ENCODE assay signal across 34 cellular contexts in genomic region chr13:71244181-71244580, GRCh38.
A peak's percentile ranks its signal among the peaks of the same experiment; 100 is the strongest.
DNase-seq lines count a peak whose midpoint lies in the region; ATAC-seq, FAIRE-seq and TF ChIP-seq lines count a peak whose summit lies in the region.
"Had no signal": no experiment of that assay in that cellular context is flagged by ENCODE, and none has a peak within 500 bp of the region (broad histone marks: within the 10 kb centered on the region; RNA-seq: fewer than 3 reads in every experiment).

No MANE protein-coding gene starts in this region.

- H3K9me3 ChIP-seq in left ventricle myocardium inferior (replicated peaks): no peaks in the 10 kb centered on the region
- H3K9me3 ChIP-seq in endothelial cell of umbilical vein (replicated peaks; ENCODE audit: control insufficient read depth, insufficient read depth, low read length): no peaks in the 10 kb centered on the region
- H3K9me3 ChIP-seq: A549, BE2C, BLaER1, Caco-2 had no signal

- peak overlapping the region; percentile 26 for H2AFZ ChIP-seq in endothelial cell of umbilical vein (ENCODE audit: low read depth, low read length)

- no peaks in the 10 kb centered on the region for H3K27me3 Mint-ChIP-seq in activated naive CD4-positive, alpha-beta T cell treated with anti-CD3 and anti-CD28 coated beads, Interleukin-2, amount 10 ng/mL, durations not matched to agents 7 days and 5 days
- H3K27me3 Mint-ChIP-seq: B cell; CD4-positive, alpha-beta memory T cell; CD4-positive, alpha-beta T cell; CD4-positive, CD25-positive, alpha-beta regulatory T cell; CD8-positive, alpha-beta memory T cell had no signal

- POLR2A ChIA-PET in endothelial cell of umbilical vein (lab: Charles Lee): no interaction called here

- peak overlapping the region; percentile 11 for H3K4me2 ChIP-seq in endothelial cell of umbilical vein (ENCODE audit: insufficient read depth, low read length)
- H3K4me2 ChIP-seq: A549; BLaER1; BLaER1 treated with 17β-estradiol and CSF1 and Interleukin-3, amounts not matched to agents 10 nM and 100 nM had no signal

- H3K9ac ChIP-seq in endothelial cell of umbilical vein (replicated peaks; ENCODE audit: extremely low read depth, insufficient read depth, low read length): peak overlapping the region; percentile 3
- H3K9ac ChIP-seq: BLaER1; BLaER1 treated with 17β-estradiol and CSF1 and Interleukin-3, amounts not matched to agents 10 nM and 100 nM had no signal

- CTCF ChIA-PET in endothelial cell of umbilical vein (lab: Charles Lee): interaction anchor here (0.9 kb wide), 1 partner anchor 8 kb away, joined by 5 read pairs; no protein-coding TSS in a partner anchor
- CTCF ChIA-PET in activated naive CD4-positive, alpha-beta T cell treated with anti-CD3 and anti-CD28 coated beads, Interleukin-2, amount 10 ng/mL, durations not matched to agents 7 days and 5 days (lab: Charles Lee): no interaction called here

- H3K4me1 Mint-ChIP-seq in activated naive CD4-positive, alpha-beta T cell treated with anti-CD3 and anti-CD28 coated beads, Interleukin-2, amount 10 ng/mL, durations not matched to agents 7 days and 5 days: no peaks in the 10 kb centered on the region
- H3K4me1 Mint-ChIP-seq: B cell; CD14-positive monocyte; CD4-positive, alpha-beta memory T cell; CD4-positive, CD25-positive, alpha-beta regulatory T cell; CD8-positive, alpha-beta memory T cell had no signal

- no peak overlapping the region for H3K27ac Mint-ChIP-seq in activated naive CD4-positive, alpha-beta T cell treated with anti-CD3 and anti-CD28 coated beads, Interleukin-2, amount 10 ng/mL, durations not matched to agents 7 days and 5 days
- H3K27ac Mint-ChIP-seq: B cell; CD14-positive monocyte; CD4-positive, alpha-beta memory T cell; CD4-positive, alpha-beta T cell; CD4-positive, CD25-positive, alpha-beta regulatory T cell; CD8-positive, alpha-beta memory T cell; CD8-positive, alpha-beta T cell had no signal

- ATAC-seq in HG03045 (IDR thresholded peaks at IDR 0.05; ENCODE audit: unreplicated experiment): no peak
- ATAC-seq: A549; CD8-positive, alpha-beta T cell had no signal

- no peaks in the 10 kb centered on the region for H3K9me3 Mint-ChIP-seq in activated naive CD4-positive, alpha-beta T cell treated with anti-CD3 and anti-CD28 coated beads, Interleukin-2, amount 10 ng/mL, durations not matched to agents 7 days and 5 days
- H3K9me3 Mint-ChIP-seq: CD4-positive, alpha-beta memory T cell; CD4-positive, alpha-beta T cell; CD8-positive, alpha-beta T cell had no signal

- TF ChIP-seq CTCF in left ventricle myocardium inferior (IDR thresholded peaks at IDR 0.05; ENCODE audit: borderline replicate concordance) (no peak), endothelial cell of umbilical vein (IDR thresholded peaks at IDR 0.05; ENCODE audit: extremely low read depth in 1 of 2, insufficient read depth in 1 of 2, low read depth in 1 of 2, low read length in 2 of 2) (no peak)

- H3K36me3 ChIP-seq in left ventricle myocardium inferior (no peaks in the 10 kb centered on the region), endothelial cell of umbilical vein (ENCODE audit: control insufficient read depth in 2 of 2, extremely low read depth in 1 of 2, insufficient read depth in 2 of 2, low read length in 2 of 2) (no peaks in the 10 kb centered on the region)
- H3K36me3 ChIP-seq: BE2C; BLaER1; BLaER1 treated with 17β-estradiol and CSF1 and Interleukin-3, amounts not matched to agents 10 nM and 100 nM had no signal

- FAIRE-seq in endothelial cell of umbilical vein (lab: Jason Lieb, UNC): no peak
- FAIRE-seq: A204.1, A549 had no signal

- H3K27ac ChIP-seq in left ventricle myocardium inferior (replicated peaks) (peak overlapping the region; percentile 20), endothelial cell of umbilical vein (ENCODE audit: insufficient read depth, low read depth, low read length) (peak overlapping the region; percentile 60)
- H3K27ac ChIP-seq: 22Rv1; A549; BLaER1; BLaER1 treated with 17β-estradiol and CSF1 and Interleukin-3, amounts not matched to agents 10 nM and 100 nM; C4-2B had no signal

- dilution Hi-C loops in endothelial cell of umbilical vein (cut with MboI; ENCODE audit: extremely low pct_ligation_motif_present, low sequenced_read_pairs): no loop called here

- peaks cover 16% of the 10 kb centered on the region for H3K4me1 ChIP-seq in left ventricle myocardium inferior
- H3K4me1 ChIP-seq in endothelial cell of umbilical vein (ENCODE audit: control insufficient read depth, extremely low read depth, insufficient read depth, low read length): peaks cover 20% of the 10 kb centered on the region
- H3K4me1 ChIP-seq: A549, BE2C, Caco-2 had no signal

- H3K36me3 Mint-ChIP-seq in activated naive CD4-positive, alpha-beta T cell treated with anti-CD3 and anti-CD28 coated beads, Interleukin-2, amount 10 ng/mL, durations not matched to agents 7 days and 5 days: no peaks in the 10 kb centered on the region
- H3K36me3 Mint-ChIP-seq: CD14-positive monocyte; CD4-positive, alpha-beta memory T cell; CD4-positive, CD25-positive, alpha-beta regulatory T cell; CD8-positive, alpha-beta memory T cell; CD8-positive, alpha-beta T cell had no signal

- TF ChIP-seq POLR2A in endothelial cell of umbilical vein (IDR thresholded peaks at IDR 0.05; ENCODE audit: low read depth, low read length): no peak

- H3K4me3 Mint-ChIP-seq in activated naive CD4-positive, alpha-beta T cell treated with anti-CD3 and anti-CD28 coated beads, Interleukin-2, amount 10 ng/mL, durations not matched to agents 7 days and 5 days: no peak overlapping the region
- H3K4me3 Mint-ChIP-seq: B cell; CD14-positive monocyte; CD4-positive, alpha-beta memory T cell; CD4-positive, alpha-beta T cell; CD4-positive, CD25-positive, alpha-beta regulatory T cell; CD8-positive, alpha-beta memory T cell; CD8-positive, alpha-beta T cell had no signal

- BruUV-seq in endothelial cell of umbilical vein (replicated peaks; lab: Mats Ljungman, UMichigan): no TSS peak

- H3K27me3 ChIP-seq in left ventricle myocardium inferior (ENCODE audit: low read depth) (no peaks in the 10 kb centered on the region), endothelial cell of umbilical vein (ENCODE audit: control insufficient read depth in 2 of 2, insufficient read depth in 2 of 2, low read length in 2 of 2) (no peaks in the 10 kb centered on the region)
- H3K27me3 ChIP-seq: BE2C; BLaER1; BLaER1 treated with 17β-estradiol and CSF1 and Interleukin-3, amounts not matched to agents 10 nM and 100 nM had no signal

- no peak overlapping the region for H3K4me3 ChIP-seq in left ventricle myocardium inferior
- H3K4me3 ChIP-seq in endothelial cell of umbilical vein (replicated peaks in 1 of 3; ENCODE audit: insufficient read depth in 1 of 3, low read depth in 1 of 3, low read length in 3 of 3): no peak overlapping the region
- H3K4me3 ChIP-seq: A549; BLaER1; BLaER1 treated with 17β-estradiol and CSF1 and Interleukin-3, amounts not matched to agents 10 nM and 100 nM had no signal

- DNase-seq in left ventricle myocardium inferior: no peak
- no peak for DNase-seq in cardiac septum (ENCODE audit: low spot score)
- DNase-seq in dermis blood vessel endothelial cell: peak; percentile 79
- DNase-seq in endothelial cell of umbilical vein (ENCODE audit: low read depth, low spot score): peak; percentile 92
- DNase-seq in activated naive CD4-positive, alpha-beta T cell treated with anti-CD3 and anti-CD28 coated beads, Interleukin-2, amount 10 ng/mL, durations not matched to agents 7 days and 5 days: no peak
- DNase-seq: 8988T; ACHN; AML-193; BE2C; C1 segment of cervical spinal cord; Caco-2; Calu3; CD4-positive, alpha-beta memory T cell; CD4-positive, alpha-beta T cell; CD4-positive, CD25-positive, alpha-beta regulatory T cell; CD8-positive, alpha-beta memory T cell; CD8-positive, alpha-beta T cell; COR-L47; DMS 273 treated with DMSO at 0.1 percent for 48 hours; DMS153; DMS53; DMS79; DMS79 treated with DMSO at 0.1 percent for 48 hours; DND-41; EL had no signal

- intact Hi-C loops in left ventricle myocardium inferior (cut with micrococcal nuclease): no loop called here
- intact Hi-C loops in cardiac septum (cut with DNase I): no loop called here
- intact Hi-C loops in endothelial cell of umbilical vein (cut with micrococcal nuclease): loop anchor here (1.0 to 10.0 kb wide), 5 partner anchors 8 to 531 kb away; no protein-coding TSS in a partner anchor

- H3K9me1 ChIP-seq in endothelial cell of umbilical vein (replicated peaks; ENCODE audit: control insufficient read depth, extremely low read depth, insufficient read depth, low read length): no peaks in the 10 kb centered on the region

- H4K20me1 ChIP-seq in endothelial cell of umbilical vein (replicated peaks; ENCODE audit: control insufficient read depth, extremely low read depth, insufficient read depth, low read length): no peaks in the 10 kb centered on the region
- H4K20me1 ChIP-seq: BLaER1; BLaER1 treated with 17β-estradiol and CSF1 and Interleukin-3, amounts not matched to agents 10 nM and 100 nM had no signal

- no peaks in the 10 kb centered on the region for H3K79me2 ChIP-seq in endothelial cell of umbilical vein (ENCODE audit: control insufficient read depth, insufficient read depth, low read length)

TF ChIP-seq in endothelial cell of umbilical vein, 7 proteins besides CTCF, POLR2A, EP300 and RAD21:
- TF ChIP-seq MYC (IDR thresholded peaks at IDR 0.05; ENCODE audit: low read depth, low read length) (no peak), GATA2 (IDR thresholded peaks at IDR 0.05; ENCODE audit: insufficient read depth, insufficient read length, low read depth, low read length) (no peak), MAX (IDR thresholded peaks at IDR 0.05; ENCODE audit: insufficient read depth, insufficient read length) (no peak), JUN (IDR thresholded peaks at IDR 0.05; ENCODE audit: borderline replicate concordance, insufficient read depth, insufficient read length, low read depth) (no peak), EZH2 (IDR thresholded peaks at IDR 0.05; ENCODE audit: borderline replicate concordance, low read depth, low read length, severe bottlenecking) (no peak), FOS (IDR thresholded peaks at IDR 0.05; ENCODE audit: borderline replicate concordance, insufficient read depth, low read length) (no peak), POLR2AphosphoS5 (IDR thresholded peaks at IDR 0.05; ENCODE audit: insufficient read depth, low read depth, low read length) (no peak)
TF ChIP-seq in endothelial cell of umbilical vein: peak in this region for 0.

Comparison
In these comparisons a context has a peak if more than half of its experiments do, and no peak if none do; other contexts are left out.
1. DNase-seq: peak in dermis blood vessel endothelial cell (single experiment) and endothelial cell of umbilical vein (single experiment); none in left ventricle myocardium inferior (single experiment), cardiac septum (single experiment) and activated naive CD4-positive, alpha-beta T cell treated with anti-CD3 and anti-CD28 coated beads, Interleukin-2, amount 10 ng/mL, durations not matched to agents 7 days and 5 days (single experiment).